8 cellular contexts compared by ENCODE assay signal in the genomic region with DNA sequence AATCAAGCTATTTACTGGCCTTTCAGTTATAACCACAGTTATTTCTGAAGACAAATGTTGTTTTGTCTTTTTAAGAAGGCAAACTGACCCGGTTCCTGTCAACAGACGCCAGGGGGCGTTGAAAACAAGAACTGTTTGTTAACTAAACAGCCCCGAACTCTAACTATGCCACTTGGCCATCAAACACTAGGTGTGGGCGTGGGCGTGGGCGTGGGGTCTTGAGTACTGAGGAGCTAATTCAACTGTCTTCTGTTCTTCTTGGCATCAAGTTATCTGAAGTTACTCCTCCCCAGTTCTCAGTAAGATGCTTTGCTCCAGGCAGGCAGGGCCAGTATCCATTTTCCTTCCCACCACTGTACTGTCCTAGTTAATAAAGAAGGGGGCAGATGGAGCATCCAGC.
DNase-seq lines count a peak whose midpoint lies in the region; ATAC-seq and TF ChIP-seq lines count a peak whose summit lies in the region.

No MANE protein-coding gene starts in this region.

- TF ChIP-seq POLR2A in right lobe of liver (IDR thresholded peaks at IDR 0.05): no peak
- no peak for TF ChIP-seq POLR2A in GM18505 (IDR thresholded peaks at IDR 0.05; ENCODE audit: borderline replicate concordance, extremely low read depth, insufficient read depth, insufficient read length)

- intact Hi-C loops in right lobe of liver (cut with DNase I): no loop called here

- H3K27ac ChIP-seq in WERI-Rb-1 (no peak overlapping the region), right lobe of liver (no peak overlapping the region)

- H3K27me3 ChIP-seq in WERI-Rb-1 (ENCODE audit: insufficient read depth, low read depth, severe bottlenecking) (no peaks in the 10 kb centered on the region), right lobe of liver (no peaks in the 10 kb centered on the region)

- H3K36me3 ChIP-seq in WERI-Rb-1 (no peaks in the 10 kb centered on the region), right lobe of liver (no peaks in the 10 kb centered on the region)

- peak; percentile 56 to 69 (median 58) for ATAC-seq in right lobe of liver
- ATAC-seq in GM18505 (IDR thresholded peaks at IDR 0.05; ENCODE audit: unreplicated experiment): no peak
- no peak for ATAC-seq in HG03354 (IDR thresholded peaks at IDR 0.05; ENCODE audit: poor library complexity, severe bottlenecking, unreplicated experiment)

- DNase-seq in NCI-H1092 (lab: John Stamatoyannopoulos, UW): peak; percentile 1
- peak; percentile 40 for DNase-seq in WERI-Rb-1
- DNase-seq in central memory CD4-positive, alpha-beta T cell: peak; percentile 21
- DNase-seq in right lobe of liver: peak; percentile 45 to 53 (median 53)
- peak; percentile 15 for DNase-seq in stimulated activated CD8-positive, alpha-beta memory T cell treated with anti-CD3 and anti-CD28 coated beads, Interleukin-12 subunit alpha, Interleukin-12 subunit beta, amount 100 ng/mL, for 4 hours (ENCODE audit: low read depth)

- H3K4me1 ChIP-seq in right lobe of liver: no peaks in the 10 kb centered on the region

- WGBS in right lobe of liver (ENCODE audit: insufficient coverage, low coverage, low lambda C conversion rate, missing lambda C conversion rate): 8% methylated on average over 7 of the region's 7 CpGs

- TF ChIP-seq CTCF in GM12872 (IDR thresholded peaks at IDR 0.05; ENCODE audit: insufficient read depth, low read depth, low read length): peak; percentile 84
- TF ChIP-seq CTCF in WERI-Rb-1 (IDR thresholded peaks at IDR 0.05; ENCODE audit: low read depth, low read length): peak; percentile 55
- TF ChIP-seq CTCF in right lobe of liver (IDR thresholded peaks at IDR 0.05): peak; percentile 44 to 67 (median 56)

- no peaks in the 10 kb centered on the region for H3K9me3 ChIP-seq in WERI-Rb-1 (ENCODE audit: severe bottlenecking)
- no peaks in the 10 kb centered on the region for H3K9me3 ChIP-seq in right lobe of liver

- no peak overlapping the region for H3K4me3 ChIP-seq in WERI-Rb-1 (ENCODE audit: low read depth, low read length)
- no peak overlapping the region for H3K4me3 ChIP-seq in right lobe of liver

Comparison
In these comparisons a context has a peak if more than half of its experiments do, and no peak if none do; other contexts are left out.
1. DNase-seq: peak in every context shown above with its lines; median percentile 53 in right lobe of liver; 40 in WERI-Rb-1; 21 in central memory CD4-positive, alpha-beta T cell; 15 in stimulated activated CD8-positive, alpha-beta memory T cell treated with anti-CD3 and anti-CD28 coated beads, Interleukin-12 subunit alpha, Interleukin-12 subunit beta, amount 100 ng/mL, for 4 hours; 1 in NCI-H1092.
2. ATAC-seq: peak in right lobe of liver (4 of 4); none in GM18505 (single experiment) and HG03354 (single experiment).
3. Peak in every context shown above with its lines, with median percentiles within 50 percentile points of each other: CTCF ChIP-seq.